ENCODE assay signal across 26 cellular contexts in genomic region chr4:5900844-5901243, GRCh38. TPM values are rescaled to one million over a fixed set of nuclear protein-coding genes. Genes with fewer than 3 reads are reported as not detected.
"Had no signal": no experiment of that assay in that cellular context is flagged by ENCODE, and none has a peak within 500 bp of the region (broad histone marks: within the 10 kb centered on the region; RNA-seq: fewer than 3 reads in every experiment).

No MANE protein-coding gene starts in this region.

- H3K4me3 ChIP-seq: breast epithelium, esophagus muscularis mucosa, heart right ventricle, left lung, mucosa of descending colon, pancreas, psoas muscle, right atrium auricular region, spleen, tibial nerve had no signal

- H3K27me3 ChIP-seq: pancreas, right atrium auricular region had no signal

- H3K9me3 ChIP-seq: left lung, mucosa of descending colon, pancreas had no signal

- H3K36me3 ChIP-seq: breast epithelium, esophagus muscularis mucosa, heart right ventricle, left lung, pancreas, right atrium auricular region, spleen, tibial nerve had no signal

- H3K4me1 ChIP-seq: breast epithelium, esophagus muscularis mucosa, foreskin keratinocyte, heart right ventricle, left lung, pancreas, psoas muscle, right atrium auricular region, spleen, tibial nerve had no signal

- H3K27ac Mint-ChIP-seq: activated CD4-positive, alpha-beta T cell treated with anti-CD3 and anti-CD28 coated beads, Interleukin-2, amount 10 ng/mL, durations not matched to agents 7 days and 5 days; activated CD8-positive, alpha-beta memory T cell treated with anti-CD3 and anti-CD28 coated beads, Interleukin-2, amount 10 ng/mL, durations not matched to agents 7 days and 5 days; activated CD8-positive, alpha-beta T cell treated with anti-CD3 and anti-CD28 coated beads, Interleukin-2, amount 10 ng/mL, durations not matched to agents 7 days and 5 days; activated naive CD4-positive, alpha-beta T cell treated with anti-CD3 and anti-CD28 coated beads, Interleukin-2, amount 50 U/mL, for 24 hours; activated T-helper 2 cell treated with anti-CD3 and anti-CD28 coated beads, Interferon-gamma antibody, Interleukin-2, Interleukin-4, amounts not matched to agents 10 μg/mL and 5 μg/mL and 100 μg/mL, durations not matched to agents 14 hours and 24 hours and 36 hours; nephron progenitor cell; WTC11 had no signal

- H3K27ac ChIP-seq: breast epithelium, esophagus muscularis mucosa, foreskin keratinocyte, heart right ventricle, left lung, pancreas, psoas muscle, right atrium auricular region, spleen, tibial nerve had no signal

- DNase-seq: activated CD4-positive, alpha-beta T cell treated with anti-CD3 and anti-CD28 coated beads for 1 hour; activated CD4-positive, alpha-beta T cell treated with anti-CD3 and anti-CD28 coated beads, Interleukin-2, amount 10 ng/mL, durations not matched to agents 7 days and 5 days; activated CD8-positive, alpha-beta memory T cell treated with anti-CD3 and anti-CD28 coated beads, Interleukin-2, amount 10 ng/mL, durations not matched to agents 7 days and 5 days; activated CD8-positive, alpha-beta T cell treated with anti-CD3 and anti-CD28 coated beads, Interleukin-2, amount 10 ng/mL, durations not matched to agents 7 days and 5 days; activated T-cell treated with anti-CD3 and anti-CD28 coated beads, Interleukin-2, amount 50 U/mL, for 48 hours; dermis blood vessel endothelial cell; effector CD4-positive, alpha-beta T cell; foreskin keratinocyte; heart right ventricle; kidney glomerular epithelial cell; left lung; mucosa of descending colon; naive B cell; nephron progenitor cell; pancreas; psoas muscle; spleen; stimulated activated naive CD4-positive, alpha-beta T cell; T-helper 2 cell had no signal

- H3K9me3 Mint-ChIP-seq: activated CD4-positive, alpha-beta T cell treated with anti-CD3 and anti-CD28 coated beads, Interleukin-2, amount 10 ng/mL, durations not matched to agents 7 days and 5 days; activated T-helper 2 cell treated with anti-CD3 and anti-CD28 coated beads, Interferon-gamma antibody, Interleukin-2, Interleukin-4, amounts not matched to agents 10 μg/mL and 5 μg/mL and 100 μg/mL, durations not matched to agents 14 hours and 24 hours and 36 hours had no signal

- ATAC-seq: activated CD8-positive, alpha-beta memory T cell treated with anti-CD3 and anti-CD28 coated beads, Interleukin-2, amount 10 ng/mL, durations not matched to agents 7 days and 5 days; activated CD8-positive, alpha-beta T cell treated with anti-CD3 and anti-CD28 coated beads, Interleukin-2, amount 10 ng/mL, durations not matched to agents 7 days and 5 days; foreskin keratinocyte; left lung; mucosa of descending colon; psoas muscle; WTC11 had no signal

- H3K36me3 Mint-ChIP-seq: activated CD8-positive, alpha-beta memory T cell treated with anti-CD3 and anti-CD28 coated beads, Interleukin-2, amount 10 ng/mL, durations not matched to agents 7 days and 5 days; activated naive CD4-positive, alpha-beta T cell treated with anti-CD3 and anti-CD28 coated beads, Interleukin-2, amount 50 U/mL, for 24 hours had no signal

RNA-seq across cellular contexts. Expression of gene CRMP1, which starts 8.0 kb away (rescaled TPM):
- total RNA-seq: activated CD8-positive, alpha-beta T cell treated with anti-CD3 and anti-CD28 coated beads, Interleukin-2, amount 10 ng/mL, durations not matched to agents 7 days and 5 days; foreskin keratinocyte had no signal
